In the genomic region with DNA sequence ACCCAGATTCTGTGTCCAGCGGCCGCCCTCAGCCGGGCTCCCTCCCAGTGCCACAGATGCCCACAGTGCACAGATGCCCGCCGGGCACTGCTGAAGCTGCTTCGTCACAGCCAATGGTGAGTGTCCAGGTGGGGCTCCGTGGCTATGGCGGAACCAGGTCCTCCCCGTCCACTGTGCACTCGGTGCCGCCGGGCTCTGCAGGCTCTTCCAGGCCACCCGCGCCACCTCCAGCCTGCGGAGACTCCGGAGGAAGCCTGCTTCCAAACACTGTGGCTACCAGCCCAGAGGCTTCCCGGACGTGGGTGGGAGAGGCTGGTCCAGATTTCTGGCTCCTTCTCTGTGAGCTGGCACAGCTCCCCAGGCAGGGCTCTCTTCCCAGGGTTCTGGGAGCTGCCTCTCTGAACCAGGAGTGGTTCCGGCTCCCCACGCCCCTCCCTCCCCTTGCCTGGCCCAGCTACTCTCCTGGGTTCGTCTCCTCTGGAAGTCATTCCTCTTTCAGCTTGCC, we compare ENCODE assay signal across 1 cellular context.
A peak's percentile ranks its signal among the peaks of the same experiment; 100 is the strongest.
TF ChIP-seq lines count a peak whose summit lies in the region.

No MANE protein-coding gene starts in this region.

TF ChIP-seq in HEK293, 187 proteins besides CTCF, POLR2A, EP300 and RAD21 (continued from another document):
- TF ChIP-seq, protein P1, sequence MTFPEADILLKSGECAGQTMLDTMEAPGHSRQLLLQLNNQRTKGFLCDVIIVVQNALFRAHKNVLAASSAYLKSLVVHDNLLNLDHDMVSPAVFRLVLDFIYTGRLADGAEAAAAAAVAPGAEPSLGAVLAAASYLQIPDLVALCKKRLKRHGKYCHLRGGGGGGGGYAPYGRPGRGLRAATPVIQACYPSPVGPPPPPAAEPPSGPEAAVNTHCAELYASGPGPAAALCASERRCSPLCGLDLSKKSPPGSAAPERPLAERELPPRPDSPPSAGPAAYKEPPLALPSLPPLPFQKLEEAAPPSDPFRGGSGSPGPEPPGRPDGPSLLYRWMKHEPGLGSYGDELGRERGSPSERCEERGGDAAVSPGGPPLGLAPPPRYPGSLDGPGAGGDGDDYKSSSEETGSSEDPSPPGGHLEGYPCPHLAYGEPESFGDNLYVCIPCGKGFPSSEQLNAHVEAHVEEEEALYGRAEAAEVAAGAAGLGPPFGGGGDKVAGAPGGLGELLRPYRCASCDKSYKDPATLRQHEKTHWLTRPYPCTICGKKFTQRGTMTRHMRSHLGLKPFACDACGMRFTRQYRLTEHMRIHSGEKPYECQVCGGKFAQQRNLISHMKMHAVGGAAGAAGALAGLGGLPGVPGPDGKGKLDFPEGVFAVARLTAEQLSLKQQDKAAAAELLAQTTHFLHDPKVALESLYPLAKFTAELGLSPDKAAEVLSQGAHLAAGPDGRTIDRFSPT (tag by site-specific recombination; IDR thresholded peaks at IDR 0.05), result no peak
- TF ChIP-seq, protein P2, sequence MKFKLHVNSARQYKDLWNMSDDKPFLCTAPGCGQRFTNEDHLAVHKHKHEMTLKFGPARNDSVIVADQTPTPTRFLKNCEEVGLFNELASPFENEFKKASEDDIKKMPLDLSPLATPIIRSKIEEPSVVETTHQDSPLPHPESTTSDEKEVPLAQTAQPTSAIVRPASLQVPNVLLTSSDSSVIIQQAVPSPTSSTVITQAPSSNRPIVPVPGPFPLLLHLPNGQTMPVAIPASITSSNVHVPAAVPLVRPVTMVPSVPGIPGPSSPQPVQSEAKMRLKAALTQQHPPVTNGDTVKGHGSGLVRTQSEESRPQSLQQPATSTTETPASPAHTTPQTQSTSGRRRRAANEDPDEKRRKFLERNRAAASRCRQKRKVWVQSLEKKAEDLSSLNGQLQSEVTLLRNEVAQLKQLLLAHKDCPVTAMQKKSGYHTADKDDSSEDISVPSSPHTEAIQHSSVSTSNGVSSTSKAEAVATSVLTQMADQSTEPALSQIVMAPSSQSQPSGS (tag by site-specific recombination; IDR thresholded peaks at IDR 0.05; ENCODE audit: low read depth), result no peak
- no peak for TF ChIP-seq ZNF239 (tag by site-specific recombination; IDR thresholded peaks at IDR 0.05)
- no peak for TF ChIP-seq ZBTB1 (tag by site-specific recombination; IDR thresholded peaks at IDR 0.05)
- TF ChIP-seq ZNF660 (tag by site-specific recombination; IDR thresholded peaks at IDR 0.05), result no peak
- TF ChIP-seq ZNF248 (tag by site-specific recombination; IDR thresholded peaks at IDR 0.05), result no peak
- TF ChIP-seq ZFHX2 (tag by site-specific recombination; conservative IDR thresholded peaks at IDR 0.05), result peak; percentile 74
- TF ChIP-seq ZNF274 (IDR thresholded peaks at IDR 0.05; ENCODE audit: low read length), result no peak
- TF ChIP-seq ZNF274 (tag by site-specific recombination; IDR thresholded peaks at IDR 0.05; ENCODE audit: borderline replicate concordance), result no peak
- TF ChIP-seq ZNF221 (tag by site-specific recombination; IDR thresholded peaks at IDR 0.05; ENCODE audit: borderline replicate concordance), result no peak
- no peak for TF ChIP-seq ZNF571 (tag by site-specific recombination; IDR thresholded peaks at IDR 0.05)
- TF ChIP-seq, protein P3, sequence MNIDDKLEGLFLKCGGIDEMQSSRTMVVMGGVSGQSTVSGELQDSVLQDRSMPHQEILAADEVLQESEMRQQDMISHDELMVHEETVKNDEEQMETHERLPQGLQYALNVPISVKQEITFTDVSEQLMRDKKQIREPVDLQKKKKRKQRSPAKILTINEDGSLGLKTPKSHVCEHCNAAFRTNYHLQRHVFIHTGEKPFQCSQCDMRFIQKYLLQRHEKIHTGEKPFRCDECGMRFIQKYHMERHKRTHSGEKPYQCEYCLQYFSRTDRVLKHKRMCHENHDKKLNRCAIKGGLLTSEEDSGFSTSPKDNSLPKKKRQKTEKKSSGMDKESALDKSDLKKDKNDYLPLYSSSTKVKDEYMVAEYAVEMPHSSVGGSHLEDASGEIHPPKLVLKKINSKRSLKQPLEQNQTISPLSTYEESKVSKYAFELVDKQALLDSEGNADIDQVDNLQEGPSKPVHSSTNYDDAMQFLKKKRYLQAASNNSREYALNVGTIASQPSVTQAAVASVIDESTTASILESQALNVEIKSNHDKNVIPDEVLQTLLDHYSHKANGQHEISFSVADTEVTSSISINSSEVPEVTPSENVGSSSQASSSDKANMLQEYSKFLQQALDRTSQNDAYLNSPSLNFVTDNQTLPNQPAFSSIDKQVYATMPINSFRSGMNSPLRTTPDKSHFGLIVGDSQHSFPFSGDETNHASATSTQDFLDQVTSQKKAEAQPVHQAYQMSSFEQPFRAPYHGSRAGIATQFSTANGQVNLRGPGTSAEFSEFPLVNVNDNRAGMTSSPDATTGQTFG (tag by site-specific recombination; IDR thresholded peaks at IDR 0.05; ENCODE audit: borderline replicate concordance), result no peak
- TF ChIP-seq ZNF2 (tag by site-specific recombination; IDR thresholded peaks at IDR 0.05), result no peak
- TF ChIP-seq ZNF701 (tag by site-specific recombination; IDR thresholded peaks at IDR 0.05), result no peak
- TF ChIP-seq ZNF341 (tag by site-specific recombination; IDR thresholded peaks at IDR 0.05; ENCODE audit: low read depth), result peak; percentile 25; the same call in 1 of the 2 replicates
- no peak for TF ChIP-seq ZNF521 (tag by site-specific recombination; IDR thresholded peaks at IDR 0.05)
- TF ChIP-seq ZNF670 (tag by site-specific recombination; IDR thresholded peaks at IDR 0.05; ENCODE audit: low read depth), result no peak
